8 cellular contexts compared by ENCODE assay signal in genomic region chr1:109547412-109548320, GRCh38. TPM values are rescaled to one million over a fixed set of nuclear protein-coding genes. Genes with fewer than 3 reads are reported as not detected.
A peak's percentile ranks its signal among the peaks of the same experiment; 100 is the strongest.
DNase-seq lines count a peak whose midpoint lies in the region; ATAC-seq and TF ChIP-seq lines count a peak whose summit lies in the region.

No MANE protein-coding gene starts in this region.

- H2AFZ ChIP-seq in SK-N-SH (ENCODE audit: low read depth) = peak overlapping the region; percentile 89; the same call in 1 of the 2 replicates

- peaks cover 4% of the 10 kb centered on the region for H3F3A ChIP-seq in SK-N-SH (replicated peaks; ENCODE audit: insufficient read depth)

- peak; percentile 2 for ATAC-seq in HG02678 (IDR thresholded peaks at IDR 0.05; ENCODE audit: unreplicated experiment)
- no peak for ATAC-seq in naive B cell (ENCODE audit: low read depth in 2 of 2)
- no peak for ATAC-seq in GM18520 (IDR thresholded peaks at IDR 0.05; ENCODE audit: unreplicated experiment)
- no peak for ATAC-seq in GM21423 (IDR thresholded peaks at IDR 0.05; ENCODE audit: unreplicated experiment)
- no peak for ATAC-seq in GM21528 (IDR thresholded peaks at IDR 0.05; ENCODE audit: low FRiP score, unreplicated experiment)

- peak overlapping the region; percentile 80 to 88 for H3K4me3 ChIP-seq in SK-N-SH (ENCODE audit: low read depth in 2 of 2, low read length in 1 of 2)

- no peaks in the 10 kb centered on the region for H3K9me3 ChIP-seq in SK-N-SH

- WGBS in SK-N-SH (ENCODE audit: low lambda C conversion rate) = 14% methylated on average over 14 of the region's 22 CpGs

- TF ChIP-seq CTCF in SK-N-SH (IDR thresholded peaks at IDR 0.05) (no peak), endothelial cell (IDR thresholded peaks at IDR 0.05; ENCODE audit: unreplicated experiment) (no peak)

- peaks cover under 1 to 20% of the 10 kb centered on the region in 2 experiments; a peak in 3 of 4 replicates for H3K4me1 ChIP-seq in SK-N-SH (ENCODE audit: control insufficient read depth in 1 of 2, insufficient read depth in 2 of 2, low read depth in 1 of 2, low read length in 1 of 2)

- H3K27ac ChIP-seq in SK-N-SH (ENCODE audit: low read depth in 2 of 2, low read length in 1 of 2) = peak overlapping the region; percentile 88 to 93

- no peak for TF ChIP-seq RAD21 in SK-N-SH (IDR thresholded peaks at IDR 0.05; ENCODE audit: low read length)

- DNase-seq in ELF-1 (ENCODE audit: low read depth, low spot score) (peak; percentile 30), SK-N-SH (no peak), endothelial cell (ENCODE audit: low spot score) (no peak), naive B cell (no peak)

- no peaks in the 10 kb centered on the region for H3K9me3 Mint-ChIP-seq in endothelial cell (ENCODE audit: unreplicated experiment)
- H3K9me3 Mint-ChIP-seq in naive B cell = no peaks in the 10 kb centered on the region

- H3K9me2 ChIP-seq in SK-N-SH = no peaks in the 10 kb centered on the region

- peaks cover 57% of the 10 kb centered on the region for H3K79me2 ChIP-seq in SK-N-SH (ENCODE audit: insufficient read depth)

- H3K27me3 ChIP-seq in SK-N-SH (ENCODE audit: insufficient read depth) = no peaks in the 10 kb centered on the region

- H3K4me3 Mint-ChIP-seq in endothelial cell (ENCODE audit: unreplicated experiment) (peak overlapping the region; percentile 97), naive B cell (peak overlapping the region; percentile 93 to 100 (median 98))

- no peak for TF ChIP-seq EP300 in SK-N-SH (IDR thresholded peaks at IDR 0.05; ENCODE audit: borderline replicate concordance in 1 of 2, low read depth in 1 of 2, low read length in 1 of 2)

- H3K27ac Mint-ChIP-seq in endothelial cell (ENCODE audit: unreplicated experiment) (peak overlapping the region; percentile 94), naive B cell (peak overlapping the region; percentile 97 to 100 (median 100))

- POLR2A ChIA-PET in SK-N-SH (lab: Yijun Ruan, JAX) = interaction anchor here (1.0 to 2.7 kb wide), 17 partner anchors 11 to 487 kb away, joined by 3 to 44 read pairs (median 9); partner anchors contain the start of genes AMPD2, GNAT2, GSTM4 and STRIP1

- H3K4me1 Mint-ChIP-seq in endothelial cell (ENCODE audit: unreplicated experiment) (peaks cover 45% of the 10 kb centered on the region), naive B cell (peaks cover 30 to 57% (median 41%) of the 10 kb centered on the region in 3 donors)

- peaks cover 37% of the 10 kb centered on the region for H4K20me1 ChIP-seq in SK-N-SH (ENCODE audit: insufficient read depth)

- peak overlapping the region; percentile 93 for H3K9ac ChIP-seq in SK-N-SH

- H3K27me3 Mint-ChIP-seq in endothelial cell (ENCODE audit: unreplicated experiment) (peaks cover 13% of the 10 kb centered on the region), naive B cell (no peaks in the 10 kb centered on the region)

- CTCF ChIA-PET in SK-N-SH (lab: Yijun Ruan, JAX) = interaction anchor here (0.7 to 26.3 kb wide), 25 partner anchors 12 to 913 kb away, joined by 3 to 1710 read pairs (median 9); partner anchors contain the start of genes AMIGO1, AMPD2, ATXN7L2 and CYB561D1

- peak overlapping the region; percentile 80 for H3K4me2 ChIP-seq in SK-N-SH

- peaks cover 0 to 3% of the 10 kb centered on the region in 2 experiments for H3K36me3 ChIP-seq in SK-N-SH (replicated peaks in 1 of 2; ENCODE audit: control insufficient read depth in 1 of 2, insufficient read depth in 2 of 2, low read length in 1 of 2)

- H3K36me3 Mint-ChIP-seq in endothelial cell (ENCODE audit: low read depth, unreplicated experiment) (peaks cover 6% of the 10 kb centered on the region), naive B cell (peaks cover 0 to 7% of the 10 kb centered on the region in 2 donors)

TF ChIP-seq in SK-N-SH, 30 proteins besides CTCF, POLR2A, EP300 and RAD21 (continues in another document):
- TF ChIP-seq, protein P1, sequence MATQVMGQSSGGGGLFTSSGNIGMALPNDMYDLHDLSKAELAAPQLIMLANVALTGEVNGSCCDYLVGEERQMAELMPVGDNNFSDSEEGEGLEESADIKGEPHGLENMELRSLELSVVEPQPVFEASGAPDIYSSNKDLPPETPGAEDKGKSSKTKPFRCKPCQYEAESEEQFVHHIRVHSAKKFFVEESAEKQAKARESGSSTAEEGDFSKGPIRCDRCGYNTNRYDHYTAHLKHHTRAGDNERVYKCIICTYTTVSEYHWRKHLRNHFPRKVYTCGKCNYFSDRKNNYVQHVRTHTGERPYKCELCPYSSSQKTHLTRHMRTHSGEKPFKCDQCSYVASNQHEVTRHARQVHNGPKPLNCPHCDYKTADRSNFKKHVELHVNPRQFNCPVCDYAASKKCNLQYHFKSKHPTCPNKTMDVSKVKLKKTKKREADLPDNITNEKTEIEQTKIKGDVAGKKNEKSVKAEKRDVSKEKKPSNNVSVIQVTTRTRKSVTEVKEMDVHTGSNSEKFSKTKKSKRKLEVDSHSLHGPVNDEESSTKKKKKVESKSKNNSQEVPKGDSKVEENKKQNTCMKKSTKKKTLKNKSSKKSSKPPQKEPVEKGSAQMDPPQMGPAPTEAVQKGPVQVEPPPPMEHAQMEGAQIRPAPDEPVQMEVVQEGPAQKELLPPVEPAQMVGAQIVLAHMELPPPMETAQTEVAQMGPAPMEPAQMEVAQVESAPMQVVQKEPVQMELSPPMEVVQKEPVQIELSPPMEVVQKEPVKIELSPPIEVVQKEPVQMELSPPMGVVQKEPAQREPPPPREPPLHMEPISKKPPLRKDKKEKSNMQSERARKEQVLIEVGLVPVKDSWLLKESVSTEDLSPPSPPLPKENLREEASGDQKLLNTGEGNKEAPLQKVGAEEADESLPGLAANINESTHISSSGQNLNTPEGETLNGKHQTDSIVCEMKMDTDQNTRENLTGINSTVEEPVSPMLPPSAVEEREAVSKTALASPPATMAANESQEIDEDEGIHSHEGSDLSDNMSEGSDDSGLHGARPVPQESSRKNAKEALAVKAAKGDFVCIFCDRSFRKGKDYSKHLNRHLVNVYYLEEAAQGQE (IDR thresholded peaks at IDR 0.05; ENCODE audit: low read depth, low read length) = no peak
- TF ChIP-seq NFIC (IDR thresholded peaks at IDR 0.05; ENCODE audit: borderline replicate concordance) = no peak
- no peak for TF ChIP-seq FOXJ3 (CRISPR knock-in tag; IDR thresholded peaks at IDR 0.05)
- TF ChIP-seq POLR2AphosphoS5 (IDR thresholded peaks at IDR 0.05; ENCODE audit: low read depth, low read length) = no peak
- TF ChIP-seq USF2 (IDR thresholded peaks at IDR 0.05; ENCODE audit: borderline replicate concordance, low read depth, low read length) = no peak
- TF ChIP-seq ELF1 (IDR thresholded peaks at IDR 0.05) = no peak
- no peak for TF ChIP-seq TEAD4 (IDR thresholded peaks at IDR 0.05; ENCODE audit: borderline replicate concordance, insufficient read depth)
- TF ChIP-seq, protein P2, sequence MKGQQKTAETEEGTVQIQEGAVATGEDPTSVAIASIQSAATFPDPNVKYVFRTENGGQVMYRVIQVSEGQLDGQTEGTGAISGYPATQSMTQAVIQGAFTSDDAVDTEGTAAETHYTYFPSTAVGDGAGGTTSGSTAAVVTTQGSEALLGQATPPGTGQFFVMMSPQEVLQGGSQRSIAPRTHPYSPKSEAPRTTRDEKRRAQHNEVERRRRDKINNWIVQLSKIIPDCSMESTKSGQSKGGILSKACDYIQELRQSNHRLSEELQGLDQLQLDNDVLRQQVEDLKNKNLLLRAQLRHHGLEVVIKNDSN (IDR thresholded peaks at IDR 0.05; ENCODE audit: borderline replicate concordance, low read depth) = no peak
- no peak for TF ChIP-seq RXRA (IDR thresholded peaks at IDR 0.05; ENCODE audit: borderline replicate concordance, low read depth)
- no peak for TF ChIP-seq MXI1 (IDR thresholded peaks at IDR 0.05; ENCODE audit: low read depth, low read length)
- no peak for TF ChIP-seq TCF12 (IDR thresholded peaks at IDR 0.05)
- no peak for TF ChIP-seq RCOR1 (IDR thresholded peaks at IDR 0.05; ENCODE audit: low read length)
- no peak for TF ChIP-seq RFX5 (IDR thresholded peaks at IDR 0.05; ENCODE audit: low read length)

RNA-seq across cellular contexts. Expression of gene GNAI3, which starts 0.7 kb away (rescaled TPM):
- polyA plus RNA-seq in SK-N-SH (2012; rRNA removed) (4.0 and 4.8 TPM in 2 replicates), naive B cell (ENCODE audit: low read depth in 6 of 6) (10 to 100 TPM in 1 of 6 donors, 1 to 10 TPM in 5; 7.6 to 13.9 (median 8.9) TPM)
- 6.5 and 7.4 TPM in 2 replicates for polyA plus RNA-seq in SK-N-SH (2012; cell fraction: cytosol; rRNA removed)
- 1.5 and 3.3 TPM in 2 replicates for polyA plus RNA-seq in SK-N-SH (2012; cell fraction: nucleus; rRNA removed)
- total RNA-seq in endothelial cell (ENCODE audit: unreplicated experiment) = 17.7 TPM

RNA-seq across cellular contexts. Expression of gene GPR61, which starts 8.0 kb away (rescaled TPM):
- not detected in 2 replicates for polyA plus RNA-seq in SK-N-SH (2012; rRNA removed)
- polyA plus RNA-seq in SK-N-SH (2012; cell fraction: cytosol; rRNA removed) = not detected in 2 replicates
- polyA plus RNA-seq in SK-N-SH (2012; cell fraction: nucleus; rRNA removed) = 0.08 TPM in 1 of 2 replicates, not detected in the other
- not detected for total RNA-seq in endothelial cell (ENCODE audit: unreplicated experiment)
- polyA plus RNA-seq in naive B cell (ENCODE audit: low read depth in 6 of 6) = under 1 TPM in 1 of 6 donors, not detected in 5; 0.09 TPM

RNA-seq across cellular contexts. Expression of gene AMIGO1, which starts 38.1 kb away (rescaled TPM):
- polyA plus RNA-seq in SK-N-SH (2012; rRNA removed) (0.93 and 0.95 TPM in 2 replicates), naive B cell (ENCODE audit: low read depth in 6 of 6) (1 to 10 TPM in 3 of 6 donors, under 1 TPM in 2, not detected in 1; 0.37 to 1.8 (median 1.0) TPM)
- 0.85 and 0.94 TPM in 2 replicates for polyA plus RNA-seq in SK-N-SH (2012; cell fraction: cytosol; rRNA removed)
- 0.73 TPM in 2 replicates for polyA plus RNA-seq in SK-N-SH (2012; cell fraction: nucleus; rRNA removed)
- total RNA-seq in endothelial cell (ENCODE audit: unreplicated experiment) = 1.2 TPM

RNA-seq across cellular contexts. Expression of gene CYB561D1, which starts 53.8 kb away (rescaled TPM):
- polyA plus RNA-seq in SK-N-SH (2012; rRNA removed) (5.4 and 8.9 TPM in 2 replicates), naive B cell (ENCODE audit: low read depth in 6 of 6) (10 to 100 TPM in 5 of 6 donors, 1 to 10 TPM in 1; 9.3 to 13.2 (median 10.8) TPM)
- polyA plus RNA-seq in SK-N-SH (2012; cell fraction: cytosol; rRNA removed) = 3.5 and 4.9 TPM in 2 replicates
- polyA plus RNA-seq in SK-N-SH (2012; cell fraction: nucleus; rRNA removed) = 13.0 and 13.3 TPM in 2 replicates
- total RNA-seq in endothelial cell (ENCODE audit: unreplicated experiment) = 7.8 TPM
